In the genomic region with DNA sequence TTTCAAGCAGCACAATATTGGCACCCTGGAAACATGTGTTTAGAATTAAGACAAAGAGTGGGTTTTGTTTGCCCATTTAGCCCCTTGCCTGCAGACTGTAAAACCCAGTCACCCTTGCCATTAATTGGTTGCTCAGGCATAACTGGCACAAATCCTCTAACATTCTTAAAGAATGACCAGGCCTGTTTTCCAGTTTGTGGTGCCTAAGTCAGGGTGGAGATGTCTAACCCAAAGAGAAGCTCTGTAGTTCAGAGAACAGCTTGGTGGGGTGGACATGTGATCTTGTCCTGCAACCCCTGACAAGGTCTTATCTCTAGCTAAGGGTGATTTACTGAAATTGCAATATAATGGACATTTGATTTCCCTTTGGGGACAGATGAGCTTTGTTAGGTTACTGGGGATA, we compare ENCODE assay signal across 15 cellular contexts. TPM values are rescaled to one million over a fixed set of nuclear protein-coding genes. Genes with fewer than 3 reads are reported as not detected.
DNase-seq lines count a peak whose midpoint lies in the region; ATAC-seq and TF ChIP-seq lines count a peak whose summit lies in the region.
"Had no signal": no experiment of that assay in that cellular context is flagged by ENCODE, and none has a peak within 500 bp of the region (broad histone marks: within the 10 kb centered on the region; RNA-seq: fewer than 3 reads in every experiment).

No MANE protein-coding gene starts in this region.

- H3K27ac Mint-ChIP-seq in WTC11: no peak overlapping the region
- no peak overlapping the region for H3K27ac Mint-ChIP-seq in type B pancreatic cell
- H3K27ac Mint-ChIP-seq: immature natural killer cell; natural killer cell treated with Interleukin-12 subunit alpha and Interleukin-12 subunit beta and Interleukin-15 and Interleukin-18, amount 100 ng/mL, for 72 hours had no signal

- no peak for TF ChIP-seq RAD21 in Ishikawa (IDR thresholded peaks at IDR 0.05; ENCODE audit: low read depth)

- ATAC-seq in WTC11: no peak
- no peak for ATAC-seq in Right ventricle myocardium superior (ENCODE audit: poor library complexity)
- ATAC-seq: natural killer cell treated with Interleukin-12 subunit alpha and Interleukin-12 subunit beta and Interleukin-15 and Interleukin-18, amount 100 ng/mL, for 72 hours had no signal

- CTCF ChIA-PET in WTC11 (lab: Charles Lee): interaction anchor here (1.7 kb wide), 1 partner anchor 143 kb away, joined by 8 read pairs; no protein-coding TSS in a partner anchor

- TF ChIP-seq CTCF in astrocyte of the cerebellum (IDR thresholded peaks at IDR 0.05; ENCODE audit: low read depth, low read length, missing control alignments) (no peak), kidney epithelial cell (IDR thresholded peaks at IDR 0.05; ENCODE audit: insufficient read depth, low read length, poor library complexity, severe bottlenecking) (no peak), WTC11 (IDR thresholded peaks at IDR 0.05) (no peak), type B pancreatic cell (conservative IDR thresholded peaks at IDR 0.05) (no peak)

- no peaks in the 10 kb centered on the region for H3K27me3 Mint-ChIP-seq in WTC11 (ENCODE audit: low read depth)
- no peaks in the 10 kb centered on the region for H3K27me3 Mint-ChIP-seq in type B pancreatic cell
- H3K27me3 Mint-ChIP-seq: central memory CD8-positive, alpha-beta T cell; natural killer cell treated with Interleukin-12 subunit alpha and Interleukin-12 subunit beta and Interleukin-15 and Interleukin-18, amount 100 ng/mL, for 72 hours had no signal

- DNase-seq in AG08396 (ENCODE audit: low spot score) (peak; percentile 46), astrocyte of the cerebellum (ENCODE audit: low read depth) (peak; percentile 56), kidney epithelial cell (ENCODE audit: low read depth) (peak; percentile 50), WTC11 (ENCODE audit: low spot score) (no peak), type B pancreatic cell (ENCODE audit: extremely low spot score, unreplicated experiment) (no peak), Right ventricle myocardium superior (no peak), substantia nigra (lab: John Stamatoyannopoulos, UW) (no peak)
- DNase-seq: immature natural killer cell; MV-4-11; SHP77 treated with DMSO at 0.1 percent for 48 hours; stimulated activated CD4-positive, alpha-beta T cell treated with anti-CD3 and anti-CD28 coated beads, Interleukin-12 subunit alpha, Interleukin-12 subunit beta, amount 100 ng/mL, for 4 hours had no signal

- H3K9me3 Mint-ChIP-seq in WTC11: no peaks in the 10 kb centered on the region
- H3K9me3 Mint-ChIP-seq in type B pancreatic cell: no peaks in the 10 kb centered on the region
- H3K9me3 Mint-ChIP-seq: central memory CD8-positive, alpha-beta T cell; immature natural killer cell; natural killer cell treated with Interleukin-12 subunit alpha and Interleukin-12 subunit beta and Interleukin-15 and Interleukin-18, amount 100 ng/mL, for 72 hours had no signal

- H3K36me3 Mint-ChIP-seq in WTC11 (peaks cover 4% of the 10 kb centered on the region), type B pancreatic cell (peaks cover 18% of the 10 kb centered on the region)
- H3K36me3 Mint-ChIP-seq: natural killer cell treated with Interleukin-12 subunit alpha and Interleukin-12 subunit beta and Interleukin-15 and Interleukin-18, amount 100 ng/mL, for 72 hours had no signal

- in situ Hi-C loops in astrocyte of the cerebellum (cut with HindIII; ENCODE audit: low sequenced_read_pairs): no loop called here

- peaks cover 13% of the 10 kb centered on the region for H3K4me1 Mint-ChIP-seq in WTC11
- peaks cover 22% of the 10 kb centered on the region for H3K4me1 Mint-ChIP-seq in type B pancreatic cell (ENCODE audit: unreplicated experiment)
- H3K4me1 Mint-ChIP-seq: central memory CD8-positive, alpha-beta T cell; immature natural killer cell had no signal

- no peak for TF ChIP-seq EP300 in Ishikawa (IDR thresholded peaks at IDR 0.05; ENCODE audit: borderline replicate concordance)

- H3K4me3 ChIP-seq in astrocyte of the cerebellum (ENCODE audit: low read depth, low read length) (no peak overlapping the region), kidney epithelial cell (ENCODE audit: low read depth, low read length) (no peak overlapping the region)

- intact Hi-C loops in Right ventricle myocardium superior (cut with DNase I): no loop called here

- POLR2A ChIA-PET in WTC11 (lab: Charles Lee): interaction anchor here (0.7 kb wide), 1 partner anchor 70 kb away, joined by 3 read pairs; no protein-coding TSS in a partner anchor

- H3K27ac ChIP-seq in substantia nigra (ENCODE audit: low read depth, low read length, poor library complexity, severe bottlenecking): no peak overlapping the region

- H3K36me3 ChIP-seq in kidney epithelial cell (ENCODE audit: control insufficient read depth, insufficient read depth, low read length): no peaks in the 10 kb centered on the region

- H3K27me3 ChIP-seq in kidney epithelial cell (ENCODE audit: control insufficient read depth, insufficient read depth, low read length): no peaks in the 10 kb centered on the region

- H3K4me3 Mint-ChIP-seq in WTC11 (no peak overlapping the region), type B pancreatic cell (no peak overlapping the region)
- H3K4me3 Mint-ChIP-seq: central memory CD8-positive, alpha-beta T cell; immature natural killer cell; natural killer cell treated with Interleukin-12 subunit alpha and Interleukin-12 subunit beta and Interleukin-15 and Interleukin-18, amount 100 ng/mL, for 72 hours had no signal

TF ChIP-seq in Ishikawa, 13 proteins besides CTCF, POLR2A, EP300 and RAD21:
- TF ChIP-seq, protein P1, sequence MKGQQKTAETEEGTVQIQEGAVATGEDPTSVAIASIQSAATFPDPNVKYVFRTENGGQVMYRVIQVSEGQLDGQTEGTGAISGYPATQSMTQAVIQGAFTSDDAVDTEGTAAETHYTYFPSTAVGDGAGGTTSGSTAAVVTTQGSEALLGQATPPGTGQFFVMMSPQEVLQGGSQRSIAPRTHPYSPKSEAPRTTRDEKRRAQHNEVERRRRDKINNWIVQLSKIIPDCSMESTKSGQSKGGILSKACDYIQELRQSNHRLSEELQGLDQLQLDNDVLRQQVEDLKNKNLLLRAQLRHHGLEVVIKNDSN (IDR thresholded peaks at IDR 0.05): no peak
- TF ChIP-seq NFIC (IDR thresholded peaks at IDR 0.05): 0 out of 2 replicates have a peak, but pooled peaks have one; percentile 21

TF ChIP-seq in WTC11, 78 proteins besides CTCF, POLR2A, EP300 and RAD21 (continues in another document):
- TF ChIP-seq, protein P2, sequence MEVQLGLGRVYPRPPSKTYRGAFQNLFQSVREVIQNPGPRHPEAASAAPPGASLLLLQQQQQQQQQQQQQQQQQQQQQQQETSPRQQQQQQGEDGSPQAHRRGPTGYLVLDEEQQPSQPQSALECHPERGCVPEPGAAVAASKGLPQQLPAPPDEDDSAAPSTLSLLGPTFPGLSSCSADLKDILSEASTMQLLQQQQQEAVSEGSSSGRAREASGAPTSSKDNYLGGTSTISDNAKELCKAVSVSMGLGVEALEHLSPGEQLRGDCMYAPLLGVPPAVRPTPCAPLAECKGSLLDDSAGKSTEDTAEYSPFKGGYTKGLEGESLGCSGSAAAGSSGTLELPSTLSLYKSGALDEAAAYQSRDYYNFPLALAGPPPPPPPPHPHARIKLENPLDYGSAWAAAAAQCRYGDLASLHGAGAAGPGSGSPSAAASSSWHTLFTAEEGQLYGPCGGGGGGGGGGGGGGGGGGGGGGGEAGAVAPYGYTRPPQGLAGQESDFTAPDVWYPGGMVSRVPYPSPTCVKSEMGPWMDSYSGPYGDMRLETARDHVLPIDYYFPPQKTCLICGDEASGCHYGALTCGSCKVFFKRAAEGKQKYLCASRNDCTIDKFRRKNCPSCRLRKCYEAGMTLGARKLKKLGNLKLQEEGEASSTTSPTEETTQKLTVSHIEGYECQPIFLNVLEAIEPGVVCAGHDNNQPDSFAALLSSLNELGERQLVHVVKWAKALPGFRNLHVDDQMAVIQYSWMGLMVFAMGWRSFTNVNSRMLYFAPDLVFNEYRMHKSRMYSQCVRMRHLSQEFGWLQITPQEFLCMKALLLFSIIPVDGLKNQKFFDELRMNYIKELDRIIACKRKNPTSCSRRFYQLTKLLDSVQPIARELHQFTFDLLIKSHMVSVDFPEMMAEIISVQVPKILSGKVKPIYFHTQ (CRISPR knock-in tag; IDR thresholded peaks at IDR 0.05): no peak
- TF ChIP-seq GRHL2 (CRISPR knock-in tag; IDR thresholded peaks at IDR 0.05; ENCODE audit: insufficient replicate concordance, severe bottlenecking) (no peak), ZBTB21 (CRISPR knock-in tag; IDR thresholded peaks at IDR 0.05; ENCODE audit: borderline replicate concordance) (no peak), TCF7 (CRISPR knock-in tag; IDR thresholded peaks at IDR 0.05; ENCODE audit: low read depth) (no peak), ZNF396 (CRISPR knock-in tag; IDR thresholded peaks at IDR 0.05; ENCODE audit: borderline replicate concordance) (no peak)
- TF ChIP-seq, protein P3, sequence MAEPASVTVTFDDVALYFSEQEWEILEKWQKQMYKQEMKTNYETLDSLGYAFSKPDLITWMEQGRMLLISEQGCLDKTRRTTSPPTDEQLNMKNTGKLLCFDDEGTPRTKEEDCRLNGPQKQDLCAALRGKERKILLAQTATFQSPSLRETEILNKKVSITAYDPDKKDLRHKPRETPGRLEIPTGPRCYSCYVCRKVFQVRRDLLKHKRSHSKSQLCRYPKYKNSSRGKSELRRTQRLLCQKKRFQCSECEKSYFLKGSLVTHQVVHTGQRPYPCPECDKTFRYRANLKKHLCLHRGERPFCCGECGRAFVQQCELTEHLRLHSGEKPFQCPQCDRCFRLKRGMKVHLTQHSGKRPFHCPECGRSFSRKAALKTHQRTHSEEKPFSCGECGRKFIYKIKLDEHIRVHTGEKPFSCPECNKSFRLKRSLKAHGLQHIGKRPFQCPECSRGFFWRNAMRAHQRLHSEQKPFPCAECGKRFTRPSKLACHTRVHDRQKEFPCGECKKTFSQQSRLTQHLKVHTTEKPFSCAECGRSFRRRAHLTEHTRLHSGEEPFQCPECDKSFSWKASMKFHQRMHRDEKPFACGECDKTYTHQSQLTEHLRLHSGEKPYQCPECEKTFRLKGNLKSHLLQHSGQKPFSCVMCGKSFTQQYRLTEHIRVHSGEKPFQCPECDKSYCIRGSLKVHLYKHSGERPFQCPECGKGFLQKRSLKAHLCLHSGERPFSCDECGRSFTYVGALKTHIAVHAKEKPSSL (CRISPR knock-in tag; conservative IDR thresholded peaks at IDR 0.05): no peak
- TF ChIP-seq, protein P4, sequence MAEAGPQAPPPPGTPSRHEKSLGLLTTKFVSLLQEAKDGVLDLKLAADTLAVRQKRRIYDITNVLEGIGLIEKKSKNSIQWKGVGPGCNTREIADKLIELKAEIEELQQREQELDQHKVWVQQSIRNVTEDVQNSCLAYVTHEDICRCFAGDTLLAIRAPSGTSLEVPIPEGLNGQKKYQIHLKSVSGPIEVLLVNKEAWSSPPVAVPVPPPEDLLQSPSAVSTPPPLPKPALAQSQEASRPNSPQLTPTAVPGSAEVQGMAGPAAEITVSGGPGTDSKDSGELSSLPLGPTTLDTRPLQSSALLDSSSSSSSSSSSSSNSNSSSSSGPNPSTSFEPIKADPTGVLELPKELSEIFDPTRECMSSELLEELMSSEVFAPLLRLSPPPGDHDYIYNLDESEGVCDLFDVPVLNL (CRISPR knock-in tag; IDR thresholded peaks at IDR 0.05; ENCODE audit: borderline replicate concordance, low read depth): no peak

RNA-seq across cellular contexts. Expression of a gene that starts 8.8 kb away (rescaled TPM):
- not detected in 2 replicates for total RNA-seq in kidney epithelial cell
- not detected in 3 replicates for total RNA-seq in WTC11 (2021)
- total RNA-seq in type B pancreatic cell (ENCODE audit: low replicate concordance): 0.70 TPM in 1 of 2 replicates, not detected in the other
- total RNA-seq in Right ventricle myocardium superior: 0.89 TPM
- total RNA-seq: natural killer cell treated with Interleukin-12 subunit alpha and Interleukin-12 subunit beta and Interleukin-15 and Interleukin-18, amount 100 ng/mL, for 72 hours; NCI-H460 had no signal

Comparison
In these comparisons a context has a peak if more than half of its experiments do, and no peak if none do; other contexts are left out.
1. DNase-seq: peak in AG08396 (single experiment), astrocyte of the cerebellum (single experiment) and kidney epithelial cell (single experiment); none in WTC11 (single experiment), type B pancreatic cell (single experiment), Right ventricle myocardium superior (single experiment) and substantia nigra (0 of 49).